ENCODE assay signal across 11 cellular contexts in genomic region chr5:157496847-157497246, GRCh38. TPM values are rescaled to one million over a fixed set of nuclear protein-coding genes. Genes with fewer than 3 reads are reported as not detected.
"Had no signal": no experiment of that assay in that cellular context is flagged by ENCODE, and none has a peak within 500 bp of the region (broad histone marks: within the 10 kb centered on the region; RNA-seq: fewer than 3 reads in every experiment).

No MANE protein-coding gene starts in this region.

- H3K27me3 ChIP-seq: cardiac muscle cell, left lung, ovary, thyroid gland, vagina had no signal

- DNase-seq: activated CD4-positive, alpha-beta memory T cell treated with anti-CD3 and anti-CD28 coated beads for 36 hours; activated naive CD4-positive, alpha-beta T cell treated with anti-CD3 and anti-CD28 coated beads for 36 hours; activated T-cell treated with anti-CD3 and anti-CD28 coated beads, Interleukin-2, amount 50 U/mL, for 48 hours; ovary; stimulated activated CD4-positive, alpha-beta T cell treated with anti-CD3 and anti-CD28 coated beads, Interleukin-4, amount 100 ng/mL, for 4 hours; thyroid gland had no signal

- H3K36me3 ChIP-seq: cardiac muscle cell, ovary, thyroid gland, vagina had no signal

- H3K27me3 Mint-ChIP-seq: activated CD4-positive, alpha-beta memory T cell treated with anti-CD3 and anti-CD28 coated beads for 36 hours had no signal

- H3K9me3 Mint-ChIP-seq: activated CD4-positive, alpha-beta memory T cell treated with anti-CD3 and anti-CD28 coated beads for 36 hours; activated naive CD4-positive, alpha-beta T cell treated with anti-CD3 and anti-CD28 coated beads for 36 hours had no signal

- H3K4me3 ChIP-seq: cardiac muscle cell, left lung, ovary, thyroid gland, vagina had no signal

- H3K27ac ChIP-seq: cardiac muscle cell, left lung, ovary, thyroid gland, vagina had no signal

- H3K4me1 ChIP-seq: thyroid gland, vagina had no signal

- ATAC-seq: left lung had no signal

- H3K9me3 ChIP-seq: left lung, ovary, thyroid gland, vagina had no signal

- H3K4me3 Mint-ChIP-seq: activated CD4-positive, alpha-beta memory T cell treated with anti-CD3 and anti-CD28 coated beads for 36 hours; activated naive CD4-positive, alpha-beta T cell treated with anti-CD3 and anti-CD28 coated beads for 36 hours had no signal

- H3K27ac Mint-ChIP-seq: activated CD4-positive, alpha-beta memory T cell treated with anti-CD3 and anti-CD28 coated beads for 36 hours; activated naive CD4-positive, alpha-beta T cell treated with anti-CD3 and anti-CD28 coated beads for 36 hours had no signal

RNA-seq across cellular contexts. Expression of gene NIPAL4, which starts 36.8 kb away (rescaled TPM):
- total RNA-seq: frontal cortex, mesenteric fat pad had no signal
